8 cellular contexts compared by ENCODE assay signal in genomic region chr5:177317959-177318377, GRCh38. TPM values are rescaled to one million over a fixed set of nuclear protein-coding genes. Genes with fewer than 3 reads are reported as not detected.
DNase-seq lines count a peak whose midpoint lies in the region; ATAC-seq and TF ChIP-seq lines count a peak whose summit lies in the region.

No MANE protein-coding gene starts in this region.

- H3K27me3 Mint-ChIP-seq in nephron progenitor cell (ENCODE audit: low read depth, poor library complexity), result peaks cover 5% of the 10 kb centered on the region

- intact Hi-C loops in esophagus squamous epithelium (cut with DNase I) (loop anchor here (10.0 kb wide), 3 partner anchors 77 to 177 kb away; partner anchors contain the start of gene PDLIM7), stomach (cut with DNase I; ENCODE audit: low total_unique reads) (no loop called here)

- no peaks in the 10 kb centered on the region for H3K27me3 ChIP-seq in esophagus squamous epithelium
- no peaks in the 10 kb centered on the region for H3K27me3 ChIP-seq in stomach

- no peak overlapping the region for H3K4me3 Mint-ChIP-seq in nephron progenitor cell

- no peak overlapping the region for H3K4me3 ChIP-seq in esophagus squamous epithelium
- no peak overlapping the region for H3K4me3 ChIP-seq in stomach

- TF ChIP-seq POLR2A in esophagus squamous epithelium (IDR thresholded peaks at IDR 0.05) (no peak), stomach (IDR thresholded peaks at IDR 0.05) (no peak)

- DNase-seq in Caki2 (ENCODE audit: low read depth) (peak; percentile 61), HT-29 (ENCODE audit: low spot score) (peak; percentile 89), OCI-M2 (lab: John Stamatoyannopoulos, UW; ENCODE audit: unreplicated experiment) (peak; percentile 13), activated T-cell treated with anti-CD3 and anti-CD28 coated beads for 48 hours (ENCODE audit: low read depth) (peak; percentile 67), esophagus squamous epithelium (lab: John Stamatoyannopoulos, UW) (no peak), nephron progenitor cell (peak; percentile 73), stomach (peak; percentile 87)

- H3K36me3 ChIP-seq in esophagus squamous epithelium (peaks cover 0 to 45% (median 0%) of the 10 kb centered on the region in 3 donors), stomach (peaks cover 0 to 19% (median 9%) of the 10 kb centered on the region in 4 donors)

- peaks cover under 1 to 12% (median 2%) of the 10 kb centered on the region in 3 donors for H3K4me1 ChIP-seq in esophagus squamous epithelium
- peaks cover 0 to 9% (median 5%) of the 10 kb centered on the region in 4 donors for H3K4me1 ChIP-seq in stomach

- H3K9me3 ChIP-seq in esophagus squamous epithelium, result no peaks in the 10 kb centered on the region
- no peaks in the 10 kb centered on the region for H3K9me3 ChIP-seq in stomach

- in situ Hi-C loops in Caki2 (cut with HindIII; ENCODE audit: low pct_unique_long_range_greater_than_20kb, low sequenced_read_pairs), result no loop called here

- H3K4me1 Mint-ChIP-seq in nephron progenitor cell, result peaks cover 19% of the 10 kb centered on the region

- ATAC-seq in GM18502 (IDR thresholded peaks at IDR 0.05; ENCODE audit: poor library complexity, unreplicated experiment), result no peak

- H3K27ac Mint-ChIP-seq in nephron progenitor cell, result no peak overlapping the region

- peaks cover 29% of the 10 kb centered on the region for H3K36me3 Mint-ChIP-seq in nephron progenitor cell (ENCODE audit: low read depth)

- H3K27ac ChIP-seq in esophagus squamous epithelium (no peak overlapping the region), stomach (no peak overlapping the region)

- TF ChIP-seq EP300 in stomach (IDR thresholded peaks at IDR 0.05), result no peak

- peaks cover 15% of the 10 kb centered on the region for H3K9me3 Mint-ChIP-seq in nephron progenitor cell

- 24 to 27% methylated on average over 7 of the region's 7 CpGs for WGBS in esophagus squamous epithelium, 2 donors
- 14 to 28% (median 22%) methylated on average over 7 of the region's 7 CpGs for WGBS in stomach, 5 donors

- TF ChIP-seq CTCF in esophagus squamous epithelium (IDR thresholded peaks at IDR 0.05) (peak; percentile 70 to 93 (median 90)), nephron progenitor cell (IDR thresholded peaks at IDR 0.05) (peak; percentile 82), stomach (IDR thresholded peaks at IDR 0.05) (peak in 5 of 7 experiments; percentile 69 to 91 (median 83))

RNA-seq across cellular contexts. Expression of gene MXD3, which starts 6.3 kb away (rescaled TPM):
- total RNA-seq in Caki2 (2014; rRNA removed; shearing (Covaris generic); ENCODE audit: low replicate concordance), result 69.8 and 72.2 TPM in 2 replicates
- 55.7 and 75.5 TPM in 2 replicates for total RNA-seq in HT-29 (2014; rRNA removed; shearing (Covaris generic))
- total RNA-seq in esophagus squamous epithelium (10 to 100 TPM in 2 of 4 donors, 1 to 10 TPM in 2; 7.4 to 15.3 (median 9.5) TPM), stomach (10 to 100 TPM in 4 of 5 donors, 1 to 10 TPM in 1; 6.8 to 86.9 (median 25.0) TPM)
- polyA plus RNA-seq in stomach, result 10 to 100 TPM in 2 of 3 donors, 1 to 10 TPM in 1; 7.6 to 17.8 (median 15.0) TPM

RNA-seq across cellular contexts. Expression of gene PRELID1, which starts 14.4 kb away (rescaled TPM):
- 459 and 533 TPM in 2 replicates for total RNA-seq in Caki2 (2014; rRNA removed; shearing (Covaris generic); ENCODE audit: low replicate concordance)
- total RNA-seq in HT-29 (2014; rRNA removed; shearing (Covaris generic)), result 556 and 582 TPM in 2 replicates
- 100 to 1,000 TPM in 2 of 4 donors, 10 to 100 TPM in 2; 88.7 to 184 (median 108) TPM for total RNA-seq in esophagus squamous epithelium
- total RNA-seq in stomach, result 100 to 1,000 TPM in 3 of 5 donors, 10 to 100 TPM in 2; 82.4 to 201 (median 127) TPM
- 100 to 1,000 TPM; 140 to 177 (median 171) TPM for polyA plus RNA-seq in stomach

RNA-seq across cellular contexts. Expression of gene RAB24, which starts 14.4 kb away (rescaled TPM):
- 53.9 and 65.9 TPM in 2 replicates for total RNA-seq in Caki2 (2014; rRNA removed; shearing (Covaris generic); ENCODE audit: low replicate concordance)
- 33.7 and 33.8 TPM in 2 replicates for total RNA-seq in HT-29 (2014; rRNA removed; shearing (Covaris generic))
- total RNA-seq in esophagus squamous epithelium, result 10 to 100 TPM; 24.0 to 74.4 (median 49.8) TPM
- 10 to 100 TPM in 4 of 5 donors, 1 to 10 TPM in 1; 1.8 to 87.2 (median 12.3) TPM for total RNA-seq in stomach
- 10 to 100 TPM; 31.5 to 65.3 (median 33.7) TPM for polyA plus RNA-seq in stomach

RNA-seq across cellular contexts. Expression of gene LMAN2, which starts 33.5 kb away (rescaled TPM):
- 602 and 647 TPM in 2 replicates for total RNA-seq in Caki2 (2014; rRNA removed; shearing (Covaris generic); ENCODE audit: low replicate concordance)
- total RNA-seq in HT-29 (2014; rRNA removed; shearing (Covaris generic)), result 234 and 262 TPM in 2 replicates
- 100 to 1,000 TPM; 225 to 384 (median 257) TPM for total RNA-seq in esophagus squamous epithelium
- total RNA-seq in stomach, result 100 to 1,000 TPM in 3 of 5 donors, 10 to 100 TPM in 2; 73.5 to 621 (median 187) TPM
- 100 to 1,000 TPM in 1 of 3 donors, 10 to 100 TPM in 2; 92.9 to 135 (median 98.0) TPM for polyA plus RNA-seq in stomach

RNA-seq across cellular contexts. Expression of gene RGS14, which starts 39.8 kb away (rescaled TPM):
- 97.6 and 107 TPM in 2 replicates for total RNA-seq in Caki2 (2014; rRNA removed; shearing (Covaris generic); ENCODE audit: low replicate concordance)
- 48.9 and 58.3 TPM in 2 replicates for total RNA-seq in HT-29 (2014; rRNA removed; shearing (Covaris generic))
- total RNA-seq in esophagus squamous epithelium (10 to 100 TPM; 32.7 to 37.8 (median 34.8) TPM), stomach (100 to 1,000 TPM in 1 of 5 donors, 10 to 100 TPM in 1, 1 to 10 TPM in 2, not detected in 1; 4.2 to 100 (median 12.5) TPM)
- 10 to 100 TPM; 19.0 to 34.3 (median 26.9) TPM for polyA plus RNA-seq in stomach
